In the genomic region with DNA sequence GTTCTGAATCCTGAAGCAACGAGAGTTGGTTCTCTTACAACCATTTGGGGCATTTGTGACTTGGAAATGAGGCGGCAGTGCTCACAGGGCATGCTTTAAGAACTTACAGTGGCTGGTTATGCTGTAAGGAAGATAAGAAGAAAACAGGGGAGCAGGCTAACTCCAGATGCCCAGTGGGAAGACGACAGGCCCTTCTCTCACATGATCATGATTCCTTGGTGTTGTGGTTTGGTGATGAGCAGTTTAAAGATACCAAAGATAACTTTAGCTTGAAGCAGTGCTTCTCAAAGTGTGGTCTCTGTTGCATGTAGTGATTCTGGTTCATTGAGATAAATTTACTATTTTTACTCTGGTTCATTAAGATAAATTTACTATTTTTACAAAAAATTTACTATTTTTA, we compare ENCODE assay signal across 25 cellular contexts.
"Had no signal": no experiment of that assay in that cellular context is flagged by ENCODE, and none has a peak within 500 bp of the region (broad histone marks: within the 10 kb centered on the region; RNA-seq: fewer than 3 reads in every experiment).

No MANE protein-coding gene starts in this region.

- H3K4me2 ChIP-seq: neural progenitor cell had no signal

- H3K36me3 ChIP-seq: ascending aorta, gastrocnemius medialis, heart left ventricle, left ventricle myocardium inferior, neural progenitor cell, pancreas, right lobe of liver, stomach, WERI-Rb-1 had no signal

- H3K4me3 ChIP-seq: ascending aorta, gastrocnemius medialis, heart left ventricle, left ventricle myocardium inferior, neural progenitor cell, pancreas, right lobe of liver, stomach had no signal

- H3K9me3 Mint-ChIP-seq: activated naive CD8-positive, alpha-beta T cell treated with anti-CD3 and anti-CD28 coated beads, Interleukin-2, amount 50 U/mL, for 24 hours; activated T-helper 17 cell treated with anti-CD3 and anti-CD28 coated beads, Interleukin-2, amount 50 U/mL, for 72 hours; immature natural killer cell; naive thymus-derived CD4-positive, alpha-beta T cell; neural progenitor cell; stimulated activated effector memory CD8-positive, alpha-beta T cell treated with anti-CD3 and anti-CD28 coated beads, Interleukin-12 subunit alpha, Interleukin-12 subunit beta, amount 100 ng/mL, for 72 hours; type B pancreatic cell had no signal

- H3K9ac ChIP-seq: neural progenitor cell had no signal

- DNase-seq: activated CD4-positive, alpha-beta T cell treated with anti-CD3 and anti-CD28 coated beads for 1 hour; activated CD4-positive, alpha-beta T cell treated with anti-CD3 and anti-CD28 coated beads, Interleukin-2, amount 50 U/mL, for 4 hours; activated naive CD4-positive, alpha-beta T cell; activated naive CD8-positive, alpha-beta T cell treated with anti-CD3 and anti-CD28 coated beads, Interleukin-2, amount 50 U/mL, for 24 hours; activated T-cell treated with anti-CD3 and anti-CD28 coated beads for 4 hours; cortex of kidney; erythroblast; gastrocnemius medialis; heart left ventricle; immature natural killer cell; kidney glomerular epithelial cell; left ventricle myocardium inferior; mammary epithelial cell; naive thymus-derived CD4-positive, alpha-beta T cell; pancreas; right lobe of liver; stimulated activated CD4-positive, alpha-beta T cell treated with anti-CD3 and anti-CD28 coated beads, Interleukin-4, amount 100 ng/mL, for 24 hours; stomach; SW 1271; WERI-Rb-1 had no signal

- H3K4me1 ChIP-seq: pancreas had no signal

- H2AFZ ChIP-seq: neural progenitor cell had no signal

- ATAC-seq: activated naive CD8-positive, alpha-beta T cell treated with anti-CD3 and anti-CD28 coated beads, Interleukin-2, amount 50 U/mL, for 24 hours; activated T-helper 17 cell treated with anti-CD3 and anti-CD28 coated beads, Interleukin-2, amount 50 U/mL, for 72 hours; gastrocnemius medialis; heart left ventricle; naive thymus-derived CD4-positive, alpha-beta T cell; pancreas; right lobe of liver; stimulated activated effector memory CD8-positive, alpha-beta T cell treated with anti-CD3 and anti-CD28 coated beads, Interleukin-12 subunit alpha, Interleukin-12 subunit beta, amount 100 ng/mL, for 72 hours had no signal

- H3K27ac Mint-ChIP-seq: activated naive CD8-positive, alpha-beta T cell treated with anti-CD3 and anti-CD28 coated beads, Interleukin-2, amount 50 U/mL, for 24 hours; activated T-helper 17 cell treated with anti-CD3 and anti-CD28 coated beads, Interleukin-2, amount 50 U/mL, for 72 hours; immature natural killer cell; neural progenitor cell; stimulated activated effector memory CD8-positive, alpha-beta T cell treated with anti-CD3 and anti-CD28 coated beads, Interleukin-12 subunit alpha, Interleukin-12 subunit beta, amount 100 ng/mL, for 72 hours; type B pancreatic cell had no signal

- H3K9me3 ChIP-seq: ascending aorta, gastrocnemius medialis, heart left ventricle, left ventricle myocardium inferior, pancreas, right lobe of liver, stomach had no signal

- H3K27me3 ChIP-seq: ascending aorta, gastrocnemius medialis, pancreas, right lobe of liver had no signal

- H3K36me3 Mint-ChIP-seq: immature natural killer cell; naive thymus-derived CD4-positive, alpha-beta T cell; neural progenitor cell; stimulated activated effector memory CD8-positive, alpha-beta T cell treated with anti-CD3 and anti-CD28 coated beads, Interleukin-12 subunit alpha, Interleukin-12 subunit beta, amount 100 ng/mL, for 72 hours; type B pancreatic cell had no signal

- H3K4me3 Mint-ChIP-seq: activated naive CD8-positive, alpha-beta T cell treated with anti-CD3 and anti-CD28 coated beads, Interleukin-2, amount 50 U/mL, for 24 hours; activated T-helper 17 cell treated with anti-CD3 and anti-CD28 coated beads, Interleukin-2, amount 50 U/mL, for 72 hours; immature natural killer cell; naive thymus-derived CD4-positive, alpha-beta T cell; neural progenitor cell; stimulated activated effector memory CD8-positive, alpha-beta T cell treated with anti-CD3 and anti-CD28 coated beads, Interleukin-12 subunit alpha, Interleukin-12 subunit beta, amount 100 ng/mL, for 72 hours; type B pancreatic cell had no signal

- H3K27ac ChIP-seq: ascending aorta, gastrocnemius medialis, heart left ventricle, left ventricle myocardium inferior, neural progenitor cell, pancreas, right lobe of liver, stomach, WERI-Rb-1 had no signal
